9 cellular contexts compared by ENCODE assay signal in genomic region chr2:224284134-224284946, GRCh38.
DNase-seq lines count a peak whose midpoint lies in the region; ATAC-seq, FAIRE-seq and TF ChIP-seq lines count a peak whose summit lies in the region.
"Had no signal": no experiment of that assay in that cellular context is flagged by ENCODE, and none has a peak within 500 bp of the region (broad histone marks: within the 10 kb centered on the region; RNA-seq: fewer than 3 reads in every experiment).

No MANE protein-coding gene starts in this region.

- no peak overlapping the region for H3K9ac ChIP-seq in kidney (ENCODE audit: low read length in 2 of 2)

- no peaks in the 10 kb centered on the region for H3K9me3 ChIP-seq in BE2C
- no peaks in the 10 kb centered on the region for H3K9me3 ChIP-seq in kidney (ENCODE audit: control insufficient read depth in 1 of 2, low read length in 2 of 2)
- no peaks in the 10 kb centered on the region for H3K9me3 ChIP-seq in thyroid gland
- H3K9me3 ChIP-seq: SJSA1 had no signal

- DNase-seq in BE2C (peak; percentile 11), GM10266 (ENCODE audit: extremely low spot score) (peak; percentile 11), NCI-H1436 (lab: John Stamatoyannopoulos, UW) (peak; percentile 55), astrocyte of the hippocampus (ENCODE audit: low read depth, low spot score) (peak; percentile 50), kidney (no peak), thyroid gland (no peak), ureter (ENCODE audit: low spot score) (no peak)

- intact Hi-C loops in kidney (cut with DNase I) = no loop called here
- intact Hi-C loops in thyroid gland (cut with DNase I) = loop anchor here (5.0 kb wide), 1 partner anchor 287 kb away; no protein-coding TSS in a partner anchor

- H3K27ac ChIP-seq in kidney (ENCODE audit: low read depth in 2 of 2, low read length in 2 of 2) = no peak overlapping the region
- H3K27ac ChIP-seq in thyroid gland = no peak overlapping the region
- H3K27ac ChIP-seq: SJSA1 had no signal

- FAIRE-seq in kidney (lab: Jason Lieb, UNC) = peak; percentile 47

- H3K4me1 ChIP-seq in BE2C (no peaks in the 10 kb centered on the region), kidney (ENCODE audit: control insufficient read depth in 1 of 2, insufficient read depth in 1 of 2, low read depth in 1 of 2, low read length in 2 of 2) (no peaks in the 10 kb centered on the region), thyroid gland (no peaks in the 10 kb centered on the region)
- H3K4me1 ChIP-seq: SJSA1 had no signal

- H3K4me3 ChIP-seq in BE2C (ENCODE audit: low read depth, low read length) (no peak overlapping the region), kidney (ENCODE audit: low read length in 2 of 2) (no peak overlapping the region), thyroid gland (replicated peaks in 1 of 3) (no peak overlapping the region)
- H3K4me3 ChIP-seq: SJSA1 had no signal

- no peak for TF ChIP-seq POLR2A in thyroid gland (IDR thresholded peaks at IDR 0.05)

- ATAC-seq in HG03521 (IDR thresholded peaks at IDR 0.05; ENCODE audit: unreplicated experiment) = no peak

- 70 to 71% methylated on average over 1 of the region's 1 CpG for WGBS in thyroid gland, 2 donors

- H3K27me3 ChIP-seq in BE2C (peaks cover 27% of the 10 kb centered on the region), thyroid gland (no peaks in the 10 kb centered on the region)

- H3K36me3 ChIP-seq in BE2C = no peaks in the 10 kb centered on the region
- no peaks in the 10 kb centered on the region for H3K36me3 ChIP-seq in kidney (ENCODE audit: control insufficient read depth in 1 of 2, insufficient read depth in 2 of 2, low read length in 2 of 2)
- H3K36me3 ChIP-seq in thyroid gland = no peaks in the 10 kb centered on the region
- H3K36me3 ChIP-seq: SJSA1 had no signal

- TF ChIP-seq CTCF in BE2C (IDR thresholded peaks at IDR 0.05; ENCODE audit: low read depth, low read length) (peak; percentile 50), GM10266 (IDR thresholded peaks at IDR 0.05; ENCODE audit: control insufficient read depth, insufficient read depth, low read depth, missing control alignments) (no peak), kidney (IDR thresholded peaks at IDR 0.05; ENCODE audit: borderline replicate concordance, extremely low read depth, insufficient read depth) (peak; percentile 48), thyroid gland (IDR thresholded peaks at IDR 0.05) (peak; percentile 43 to 88 (median 54))

Comparison
In these comparisons a context has a peak if more than half of its experiments do, and no peak if none do; other contexts are left out.
1. DNase-seq: peak in BE2C (single experiment), GM10266 (single experiment), NCI-H1436 (single experiment) and astrocyte of the hippocampus (single experiment); none in kidney (single experiment), thyroid gland (0 of 2) and ureter (single experiment).